16 cellular contexts compared by ENCODE assay signal in the genomic region with DNA sequence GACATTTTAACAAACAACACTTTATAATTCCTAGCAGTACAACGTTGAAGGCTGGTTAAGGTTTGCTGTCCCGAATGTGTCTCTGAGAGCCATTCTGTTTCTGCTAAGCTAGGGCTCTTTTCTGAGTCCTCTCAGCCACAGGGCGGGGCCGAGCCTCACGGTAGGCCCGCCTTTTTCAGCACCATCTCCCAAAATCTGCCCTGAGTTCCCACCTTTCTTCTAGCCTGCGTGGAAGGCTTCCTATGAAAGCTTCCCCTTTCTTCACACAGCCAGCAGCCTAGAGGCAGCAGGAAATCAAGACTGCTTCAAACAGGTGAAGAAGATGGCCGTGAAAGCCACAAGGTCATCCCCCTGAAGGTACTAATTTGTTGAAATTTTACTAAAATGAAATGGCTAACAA.
DNase-seq lines count a peak whose midpoint lies in the region; ATAC-seq and TF ChIP-seq lines count a peak whose summit lies in the region.
"Had no signal": no experiment of that assay in that cellular context is flagged by ENCODE, and none has a peak within 500 bp of the region (broad histone marks: within the 10 kb centered on the region; RNA-seq: fewer than 3 reads in every experiment).

No MANE protein-coding gene starts in this region.

- no peak for ATAC-seq in aorta (ENCODE audit: low FRiP score)
- ATAC-seq: gastroesophageal sphincter had no signal

- no peak overlapping the region for H2BK5ac ChIP-seq in neuronal stem cell (ENCODE audit: low read length)

- H2BK120ac ChIP-seq in neuronal stem cell (ENCODE audit: low read depth, low read length) = no peak overlapping the region

- no CpG with 5 or more reads among the region's 8 CpGs for WGBS in neuronal stem cell (ENCODE audit: extremely low coverage in 2 of 2, insufficient read length in 2 of 2, insufficient replicate concordance in 1 of 2), 2 donors
- WGBS in aorta, 2 donors = 87% methylated on average over 8 of the region's 8 CpGs

- H3K14ac ChIP-seq in neuronal stem cell (ENCODE audit: low read length) = no peak overlapping the region

- H3K36me3 ChIP-seq in neuronal stem cell (replicated peaks in 1 of 2; ENCODE audit: control insufficient read depth in 2 of 2, insufficient read depth in 2 of 2, low read length in 2 of 2) (no peaks in the 10 kb centered on the region), aorta (ENCODE audit: control insufficient read depth in 1 of 2, insufficient read depth in 2 of 2, low read length in 1 of 2) (no peaks in the 10 kb centered on the region), uterus (no peaks in the 10 kb centered on the region)
- H3K36me3 ChIP-seq: BLaER1, gastroesophageal sphincter, tibial nerve had no signal

- no peak overlapping the region for H3K23ac ChIP-seq in neuronal stem cell (ENCODE audit: low read depth, low read length, poor library complexity)

- no peak overlapping the region for H4K8ac ChIP-seq in neuronal stem cell (ENCODE audit: low read depth, low read length)

- no peak overlapping the region for H2BK12ac ChIP-seq in neuronal stem cell (ENCODE audit: low read length)

- H3K4ac ChIP-seq in neuronal stem cell (ENCODE audit: low read length) = no peak overlapping the region

- TF ChIP-seq CTCF in choroid plexus epithelial cell (conservative IDR thresholded peaks at IDR 0.05; ENCODE audit: low read depth, low read length) (no peak), uterus (IDR thresholded peaks at IDR 0.05) (no peak)

- no peak overlapping the region for H3K4me2 ChIP-seq in neuronal stem cell (ENCODE audit: insufficient read depth, low read length, poor library complexity, severe bottlenecking)
- H3K4me2 ChIP-seq: BLaER1 had no signal

- H3K4me1 ChIP-seq in neuronal stem cell (ENCODE audit: control insufficient read depth in 2 of 2, insufficient read depth in 1 of 2, low read depth in 1 of 2, low read length in 2 of 2) (peaks cover 14 to 31% of the 10 kb centered on the region in 2 donors), aorta (ENCODE audit: control insufficient read depth in 1 of 2, insufficient read depth in 2 of 2, low read length in 2 of 2) (no peaks in the 10 kb centered on the region), uterus (no peaks in the 10 kb centered on the region)
- H3K4me1 ChIP-seq: BLaER1, gastroesophageal sphincter, tibial nerve had no signal

- H3K27ac ChIP-seq in neuronal stem cell (replicated peaks; ENCODE audit: low read length) (peak overlapping the region; percentile 48), aorta (ENCODE audit: low read depth in 1 of 2, low read length in 2 of 2) (no peak overlapping the region), uterus (no peak overlapping the region)
- H3K27ac ChIP-seq: BLaER1, gastroesophageal sphincter, tibial nerve had no signal

- H3K79me1 ChIP-seq in neuronal stem cell (ENCODE audit: low read depth, low read length) = no peaks in the 10 kb centered on the region

- H3K27me3 ChIP-seq in neuronal stem cell (ENCODE audit: control insufficient read depth in 3 of 3, insufficient read depth in 3 of 3, low read depth in 1 of 3, low read length in 3 of 3) = no peaks in the 10 kb centered on the region
- no peaks in the 10 kb centered on the region for H3K27me3 ChIP-seq in aorta (ENCODE audit: control insufficient read depth in 1 of 2, insufficient read depth in 2 of 2, low read length in 1 of 2)
- H3K27me3 ChIP-seq in uterus = no peaks in the 10 kb centered on the region
- H3K27me3 ChIP-seq: BLaER1, gastroesophageal sphincter, tibial nerve had no signal

- H3K4me3 ChIP-seq in choroid plexus epithelial cell (ENCODE audit: low read depth, low read length) (peak overlapping the region; percentile 49), neuronal stem cell (ENCODE audit: low read length in 2 of 2) (no peak overlapping the region), aorta (ENCODE audit: low read length in 2 of 2) (no peak overlapping the region), uterus (no peak overlapping the region)
- H3K4me3 ChIP-seq: BLaER1, gastroesophageal sphincter, tibial nerve had no signal

- H3K18ac ChIP-seq in neuronal stem cell (ENCODE audit: low read length) = peak overlapping the region; percentile 42

- no peak for TF ChIP-seq POLR2A in uterus (IDR thresholded peaks at IDR 0.05)

- H2AK5ac ChIP-seq in neuronal stem cell (ENCODE audit: low read depth, low read length) = no peak overlapping the region

- H4K91ac ChIP-seq in neuronal stem cell (ENCODE audit: low read depth, low read length, poor library complexity) = no peak overlapping the region

- H3K9ac ChIP-seq in neuronal stem cell (ENCODE audit: low read depth, low read length, poor library complexity) = no peak overlapping the region
- H3K9ac ChIP-seq: BLaER1 had no signal

- intact Hi-C loops in aorta (cut with DNase I) (no loop called here), uterus (cut with DNase I; ENCODE audit: low total_unique reads) (no loop called here)

- H2AFZ ChIP-seq in neuronal stem cell (ENCODE audit: low read length) = peak overlapping the region; percentile 61

- DNase-seq in ELF-1 (ENCODE audit: low read depth, low spot score) (peak; percentile 55), M059J (ENCODE audit: low read depth) (peak; percentile 75), choroid plexus epithelial cell (ENCODE audit: low read depth) (no peak), neuronal stem cell (ENCODE audit: low spot score) (no peak), NCI-H2029 (lab: John Stamatoyannopoulos, UW) (no peak), aorta (no peak), NCI-H146 treated with DMSO at 0.1 percent for 48 hours (lab: John Stamatoyannopoulos, UW; ENCODE audit: unreplicated experiment) (no peak), uterus (no peak)
- DNase-seq: Karpas-422; NCI-H1694; NCI-H774; SHP77; stimulated activated CD4-positive, alpha-beta T cell treated with anti-CD3 and anti-CD28 coated beads, Interleukin-1b, Interleukin-23, amount 100 ng/mL, for 48 hours had no signal

- H2BK15ac ChIP-seq in neuronal stem cell (ENCODE audit: low read length) = no peak overlapping the region

- no peaks in the 10 kb centered on the region for H3K9me3 ChIP-seq in neuronal stem cell (replicated peaks in 1 of 2; ENCODE audit: control insufficient read depth in 2 of 2, insufficient read depth in 1 of 2, low read depth in 1 of 2, low read length in 2 of 2)
- H3K9me3 ChIP-seq in aorta (ENCODE audit: control insufficient read depth, low read length) = no peaks in the 10 kb centered on the region
- H3K9me3 ChIP-seq in uterus = no peaks in the 10 kb centered on the region
- H3K9me3 ChIP-seq: BLaER1, gastroesophageal sphincter, tibial nerve had no signal

Comparison
In these comparisons a context has a peak if more than half of its experiments do, and no peak if none do; other contexts are left out.
1. DNase-seq: peak in ELF-1 (single experiment) and M059J (single experiment); none in choroid plexus epithelial cell (single experiment), neuronal stem cell (single experiment), NCI-H2029 (single experiment), aorta (0 of 2), NCI-H146 treated with DMSO at 0.1 percent for 48 hours (single experiment) and uterus (0 of 2).